Comparison of ENCODE assay signal across 1 cellular context in the genomic region with DNA sequence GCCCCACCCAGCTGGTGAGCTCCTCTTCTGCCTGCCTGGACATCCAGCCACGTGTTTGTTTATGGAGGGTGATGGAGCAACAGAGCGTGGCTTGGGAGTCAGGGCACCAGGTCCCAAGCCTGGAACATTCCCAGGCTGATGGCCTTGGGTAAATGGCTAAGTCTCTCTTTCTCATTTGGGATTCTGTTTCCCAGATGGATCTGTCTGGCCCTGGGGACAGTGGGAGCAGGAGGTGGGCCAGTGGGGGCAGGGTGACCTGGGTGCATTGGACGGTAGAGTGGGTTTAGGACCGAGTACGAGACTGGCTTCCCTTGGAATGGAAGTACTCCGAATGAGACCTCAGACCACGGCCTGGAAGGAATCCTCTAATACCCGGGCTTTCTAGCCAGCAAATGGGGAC.
TF ChIP-seq lines count a peak whose summit lies in the region.

No MANE protein-coding gene starts in this region.

TF ChIP-seq in H1, 55 proteins besides CTCF, POLR2A, EP300 and RAD21:
- TF ChIP-seq SRF (IDR thresholded peaks at IDR 0.05; ENCODE audit: low read depth, low read length) (no peak), TAF7 (optimal IDR thresholded peaks at IDR 0.05; ENCODE audit: borderline replicate concordance, low read depth, low read length) (no peak), SUZ12 (IDR thresholded peaks at IDR 0.05; ENCODE audit: low read length) (no peak), CBX8 (IDR thresholded peaks at IDR 0.05; ENCODE audit: borderline replicate concordance, low read depth, low read length) (no peak), BRCA1 (IDR thresholded peaks at IDR 0.05; ENCODE audit: low read depth, low read length) (no peak), RXRA (IDR thresholded peaks at IDR 0.05; ENCODE audit: insufficient read depth, low read depth, low read length) (no peak), TCF12 (IDR thresholded peaks at IDR 0.05; ENCODE audit: low read depth, low read length) (no peak), SIX5 (IDR thresholded peaks at IDR 0.05; ENCODE audit: low read depth, low read length) (no peak)
